ENCODE assay signal across 3 cellular contexts in the genomic region with DNA sequence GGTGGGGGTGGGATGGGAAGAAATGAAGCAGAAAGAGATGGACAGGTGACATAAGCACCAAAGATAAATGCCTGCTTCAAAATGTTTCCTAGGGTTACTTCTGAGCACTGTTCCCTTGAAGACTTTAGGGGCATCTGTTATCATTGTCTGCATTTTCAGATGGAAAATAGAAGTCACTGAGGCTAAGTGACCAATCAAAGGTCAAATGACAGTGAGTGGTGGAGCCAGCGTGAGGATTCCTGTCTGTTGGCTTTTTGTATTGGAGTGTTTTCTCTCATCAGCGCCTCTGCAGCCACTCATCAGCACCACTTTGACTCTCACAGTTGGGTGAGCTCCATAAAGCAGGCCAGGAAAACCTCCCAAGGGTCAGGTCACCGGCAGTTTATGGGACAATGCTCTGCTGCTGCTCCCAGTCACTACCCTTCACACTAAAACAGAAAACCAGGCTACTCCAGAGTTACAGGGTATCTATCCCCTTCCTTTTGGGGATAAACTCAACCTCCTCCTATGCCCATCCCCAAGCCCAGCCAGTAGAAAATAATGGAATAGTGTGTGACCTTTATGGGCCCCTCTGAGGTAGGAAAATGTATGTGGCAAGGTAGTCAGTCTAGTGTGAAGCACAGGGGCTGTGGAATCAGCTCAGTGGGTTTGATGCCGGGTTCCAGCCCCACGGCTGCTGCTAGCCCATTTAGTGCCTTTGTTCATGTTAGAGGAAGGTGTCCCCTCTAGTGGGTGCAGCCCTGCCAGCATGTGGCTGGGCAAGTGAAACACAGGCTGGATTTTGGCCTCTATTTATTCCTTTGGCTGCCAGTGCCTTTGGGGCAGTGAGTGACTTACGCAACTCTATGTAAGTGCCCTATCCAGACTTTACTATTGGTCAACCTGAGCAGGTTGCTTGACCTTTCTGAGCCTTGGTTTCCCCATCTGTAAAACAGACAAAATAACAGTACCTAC.
TF ChIP-seq lines count a peak whose summit lies in the region.

No MANE protein-coding gene starts in this region.

TF ChIP-seq in IMR-90, 13 proteins besides CTCF, POLR2A, EP300 and RAD21:
- no peak for TF ChIP-seq FOS (IDR thresholded peaks at IDR 0.05; ENCODE audit: low read depth, low read length)
- TF ChIP-seq RCOR1 (IDR thresholded peaks at IDR 0.05; ENCODE audit: insufficient replicate concordance, low read length), result no peak
- no peak for TF ChIP-seq SMC3 (IDR thresholded peaks at IDR 0.05; ENCODE audit: low read depth, low read length)
- no peak for TF ChIP-seq MAZ (IDR thresholded peaks at IDR 0.05; ENCODE audit: borderline replicate concordance, low read depth, low read length)
- TF ChIP-seq, protein P1, sequence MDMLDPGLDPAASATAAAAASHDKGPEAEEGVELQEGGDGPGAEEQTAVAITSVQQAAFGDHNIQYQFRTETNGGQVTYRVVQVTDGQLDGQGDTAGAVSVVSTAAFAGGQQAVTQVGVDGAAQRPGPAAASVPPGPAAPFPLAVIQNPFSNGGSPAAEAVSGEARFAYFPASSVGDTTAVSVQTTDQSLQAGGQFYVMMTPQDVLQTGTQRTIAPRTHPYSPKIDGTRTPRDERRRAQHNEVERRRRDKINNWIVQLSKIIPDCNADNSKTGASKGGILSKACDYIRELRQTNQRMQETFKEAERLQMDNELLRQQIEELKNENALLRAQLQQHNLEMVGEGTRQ (IDR thresholded peaks at IDR 0.05; ENCODE audit: low read depth, low read length), result no peak
- no peak for TF ChIP-seq MAFK (IDR thresholded peaks at IDR 0.05; ENCODE audit: low read depth, low read length)
- TF ChIP-seq, protein P2, sequence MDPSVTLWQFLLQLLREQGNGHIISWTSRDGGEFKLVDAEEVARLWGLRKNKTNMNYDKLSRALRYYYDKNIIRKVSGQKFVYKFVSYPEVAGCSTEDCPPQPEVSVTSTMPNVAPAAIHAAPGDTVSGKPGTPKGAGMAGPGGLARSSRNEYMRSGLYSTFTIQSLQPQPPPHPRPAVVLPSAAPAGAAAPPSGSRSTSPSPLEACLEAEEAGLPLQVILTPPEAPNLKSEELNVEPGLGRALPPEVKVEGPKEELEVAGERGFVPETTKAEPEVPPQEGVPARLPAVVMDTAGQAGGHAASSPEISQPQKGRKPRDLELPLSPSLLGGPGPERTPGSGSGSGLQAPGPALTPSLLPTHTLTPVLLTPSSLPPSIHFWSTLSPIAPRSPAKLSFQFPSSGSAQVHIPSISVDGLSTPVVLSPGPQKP (IDR thresholded peaks at IDR 0.05; ENCODE audit: borderline replicate concordance, low read depth, low read length), result no peak
- TF ChIP-seq MXI1 (IDR thresholded peaks at IDR 0.05; ENCODE audit: borderline replicate concordance, low read depth, low read length), result no peak
- no peak for TF ChIP-seq NFE2L2 (IDR thresholded peaks at IDR 0.05; ENCODE audit: low read depth, low read length)
- TF ChIP-seq CEBPB (IDR thresholded peaks at IDR 0.05; ENCODE audit: low read depth, low read length), result no peak
- TF ChIP-seq CHD1 (IDR thresholded peaks at IDR 0.05; ENCODE audit: low read depth, low read length), result no peak
- no peak for TF ChIP-seq BHLHE40 (IDR thresholded peaks at IDR 0.05; ENCODE audit: low read depth, low read length)
- no peak for TF ChIP-seq RFX5 (IDR thresholded peaks at IDR 0.05; ENCODE audit: low read depth, low read length)

TF ChIP-seq in H1, 55 proteins besides CTCF, POLR2A, EP300 and RAD21:
- TF ChIP-seq CEBPB (IDR thresholded peaks at IDR 0.05; ENCODE audit: low read depth, low read length) (0 out of 2 replicates have a peak, but pooled peaks have one; percentile 39), EGR1 (IDR thresholded peaks at IDR 0.05; ENCODE audit: borderline replicate concordance, low read depth, low read length) (no peak)

TF ChIP-seq in liver, 16 proteins besides CTCF, POLR2A, EP300 and RAD21:
- no peak for TF ChIP-seq GABPA (IDR thresholded peaks at IDR 0.05 in 1 of 2, conservative IDR thresholded peaks at IDR 0.05 in 1 of 2)
- peak; percentile 68 for TF ChIP-seq YY1 (IDR thresholded peaks at IDR 0.05)
- TF ChIP-seq, protein P3, sequence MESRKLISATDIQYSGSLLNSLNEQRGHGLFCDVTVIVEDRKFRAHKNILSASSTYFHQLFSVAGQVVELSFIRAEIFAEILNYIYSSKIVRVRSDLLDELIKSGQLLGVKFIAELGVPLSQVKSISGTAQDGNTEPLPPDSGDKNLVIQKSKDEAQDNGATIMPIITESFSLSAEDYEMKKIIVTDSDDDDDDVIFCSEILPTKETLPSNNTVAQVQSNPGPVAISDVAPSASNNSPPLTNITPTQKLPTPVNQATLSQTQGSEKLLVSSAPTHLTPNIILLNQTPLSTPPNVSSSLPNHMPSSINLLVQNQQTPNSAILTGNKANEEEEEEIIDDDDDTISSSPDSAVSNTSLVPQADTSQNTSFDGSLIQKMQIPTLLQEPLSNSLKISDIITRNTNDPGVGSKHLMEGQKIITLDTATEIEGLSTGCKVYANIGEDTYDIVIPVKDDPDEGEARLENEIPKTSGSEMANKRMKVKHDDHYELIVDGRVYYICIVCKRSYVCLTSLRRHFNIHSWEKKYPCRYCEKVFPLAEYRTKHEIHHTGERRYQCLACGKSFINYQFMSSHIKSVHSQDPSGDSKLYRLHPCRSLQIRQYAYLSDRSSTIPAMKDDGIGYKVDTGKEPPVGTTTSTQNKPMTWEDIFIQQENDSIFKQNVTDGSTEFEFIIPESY (IDR thresholded peaks at IDR 0.05), result peak; percentile 39
- peak; percentile 81 to 89 for TF ChIP-seq HNF4A (conservative IDR thresholded peaks at IDR 0.05)
- no peak for TF ChIP-seq NR2F2 (IDR thresholded peaks at IDR 0.05)
- TF ChIP-seq, protein P4, sequence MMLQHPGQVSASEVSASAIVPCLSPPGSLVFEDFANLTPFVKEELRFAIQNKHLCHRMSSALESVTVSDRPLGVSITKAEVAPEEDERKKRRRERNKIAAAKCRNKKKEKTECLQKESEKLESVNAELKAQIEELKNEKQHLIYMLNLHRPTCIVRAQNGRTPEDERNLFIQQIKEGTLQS (IDR thresholded peaks at IDR 0.05), result no peak
- TF ChIP-seq TAF1 (conservative IDR thresholded peaks at IDR 0.05), result no peak
- peak in 1 of 2 donors; percentile 72 for TF ChIP-seq JUND (IDR thresholded peaks at IDR 0.05)
- TF ChIP-seq FOXA2 (IDR thresholded peaks at IDR 0.05), result no peak
- TF ChIP-seq FOXA1 (IDR thresholded peaks at IDR 0.05), result peak; percentile 72
- peak; percentile 65 for TF ChIP-seq SP1 (IDR thresholded peaks at IDR 0.05)
- TF ChIP-seq, protein P5, sequence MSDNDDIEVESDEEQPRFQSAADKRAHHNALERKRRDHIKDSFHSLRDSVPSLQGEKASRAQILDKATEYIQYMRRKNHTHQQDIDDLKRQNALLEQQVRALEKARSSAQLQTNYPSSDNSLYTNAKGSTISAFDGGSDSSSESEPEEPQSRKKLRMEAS (IDR thresholded peaks at IDR 0.05), result peak; percentile 84
- no peak for TF ChIP-seq EGR1 (IDR thresholded peaks at IDR 0.05; ENCODE audit: low read depth in 2 of 2)
- peak; percentile 72 to 80 for TF ChIP-seq RXRA (IDR thresholded peaks at IDR 0.05)
- TF ChIP-seq HNF4G (IDR thresholded peaks at IDR 0.05), result no peak
- TF ChIP-seq, protein P6, sequence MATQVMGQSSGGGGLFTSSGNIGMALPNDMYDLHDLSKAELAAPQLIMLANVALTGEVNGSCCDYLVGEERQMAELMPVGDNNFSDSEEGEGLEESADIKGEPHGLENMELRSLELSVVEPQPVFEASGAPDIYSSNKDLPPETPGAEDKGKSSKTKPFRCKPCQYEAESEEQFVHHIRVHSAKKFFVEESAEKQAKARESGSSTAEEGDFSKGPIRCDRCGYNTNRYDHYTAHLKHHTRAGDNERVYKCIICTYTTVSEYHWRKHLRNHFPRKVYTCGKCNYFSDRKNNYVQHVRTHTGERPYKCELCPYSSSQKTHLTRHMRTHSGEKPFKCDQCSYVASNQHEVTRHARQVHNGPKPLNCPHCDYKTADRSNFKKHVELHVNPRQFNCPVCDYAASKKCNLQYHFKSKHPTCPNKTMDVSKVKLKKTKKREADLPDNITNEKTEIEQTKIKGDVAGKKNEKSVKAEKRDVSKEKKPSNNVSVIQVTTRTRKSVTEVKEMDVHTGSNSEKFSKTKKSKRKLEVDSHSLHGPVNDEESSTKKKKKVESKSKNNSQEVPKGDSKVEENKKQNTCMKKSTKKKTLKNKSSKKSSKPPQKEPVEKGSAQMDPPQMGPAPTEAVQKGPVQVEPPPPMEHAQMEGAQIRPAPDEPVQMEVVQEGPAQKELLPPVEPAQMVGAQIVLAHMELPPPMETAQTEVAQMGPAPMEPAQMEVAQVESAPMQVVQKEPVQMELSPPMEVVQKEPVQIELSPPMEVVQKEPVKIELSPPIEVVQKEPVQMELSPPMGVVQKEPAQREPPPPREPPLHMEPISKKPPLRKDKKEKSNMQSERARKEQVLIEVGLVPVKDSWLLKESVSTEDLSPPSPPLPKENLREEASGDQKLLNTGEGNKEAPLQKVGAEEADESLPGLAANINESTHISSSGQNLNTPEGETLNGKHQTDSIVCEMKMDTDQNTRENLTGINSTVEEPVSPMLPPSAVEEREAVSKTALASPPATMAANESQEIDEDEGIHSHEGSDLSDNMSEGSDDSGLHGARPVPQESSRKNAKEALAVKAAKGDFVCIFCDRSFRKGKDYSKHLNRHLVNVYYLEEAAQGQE (IDR thresholded peaks at IDR 0.05), result peak; percentile 35
